In genomic region chr13:67568205-67568604, GRCh38 we compare ENCODE assay signal across 9 cellular contexts.
"Had no signal": no experiment of that assay in that cellular context is flagged by ENCODE, and none has a peak within 500 bp of the region (broad histone marks: within the 10 kb centered on the region; RNA-seq: fewer than 3 reads in every experiment).

No MANE protein-coding gene starts in this region.

- H3K36me3 ChIP-seq: HAP-1 had no signal

- DNase-seq: GM23248, GOT3, H7, H9, HCEC 1CT, HFFc6 had no signal

- H3K27ac ChIP-seq: GM23248 had no signal

- H2AFZ ChIP-seq: GM23248, GM23338 had no signal

- H3K4me1 ChIP-seq: HAP-1 had no signal

- ATAC-seq: GM23338, HCT116 had no signal

- H3K4me3 Mint-ChIP-seq: GM23338, H9, HFFc6 had no signal

- H3K27ac Mint-ChIP-seq: GM23338, H9, HFFc6 had no signal

- H3K4me2 ChIP-seq: GM23338 had no signal

- H3K4me3 ChIP-seq: GM23248, GM23338, HAP-1 had no signal

- H3K9ac ChIP-seq: GM23248 had no signal

- H3K9me3 ChIP-seq: HAP-1 had no signal

- H3K4me1 Mint-ChIP-seq: GM23338, H9 had no signal

- H3K9me3 Mint-ChIP-seq: H9 had no signal
